ENCODE assay signal across 23 cellular contexts in genomic region chr9:97647996-97648395, GRCh38. TPM values are rescaled to one million over a fixed set of nuclear protein-coding genes. Genes with fewer than 3 reads are reported as not detected.
DNase-seq lines count a peak whose midpoint lies in the region; ATAC-seq, FAIRE-seq and TF ChIP-seq lines count a peak whose summit lies in the region.
"Had no signal": no experiment of that assay in that cellular context is flagged by ENCODE, and none has a peak within 500 bp of the region (broad histone marks: within the 10 kb centered on the region; RNA-seq: fewer than 3 reads in every experiment).

No MANE protein-coding gene starts in this region.

- peaks cover 4% of the 10 kb centered on the region for H3K4me1 Mint-ChIP-seq in activated CD8-positive, alpha-beta T cell treated with anti-CD3 and anti-CD28 coated beads, Interleukin-2, amount 10 ng/mL, durations not matched to agents 7 days and 5 days (ENCODE audit: low read depth)
- peaks cover 4% of the 10 kb centered on the region for H3K4me1 Mint-ChIP-seq in activated CD8-positive, alpha-beta T cell treated with anti-CD3 and anti-CD28 coated beads for 36 hours (ENCODE audit: low read depth)
- H3K4me1 Mint-ChIP-seq: B cell had no signal

- peaks cover 0 to 17% (median 13%) of the 10 kb centered on the region in 4 donors for H3K4me1 ChIP-seq in liver (ENCODE audit: control insufficient read depth in 4 of 4, insufficient read depth in 4 of 4, low read length in 3 of 4)
- no peaks in the 10 kb centered on the region for H3K4me1 ChIP-seq in HepG2 (ENCODE audit: insufficient read depth, low read length)
- peaks cover 0 to 13% (median 2%) of the 10 kb centered on the region in 4 donors for H3K4me1 ChIP-seq in right lobe of liver
- H3K4me1 ChIP-seq: BLaER1 had no signal

- H3K9me3 Mint-ChIP-seq in activated CD8-positive, alpha-beta T cell treated with anti-CD3 and anti-CD28 coated beads, Interleukin-2, amount 10 ng/mL, durations not matched to agents 7 days and 5 days (ENCODE audit: insufficient read depth), result no peaks in the 10 kb centered on the region
- no peaks in the 10 kb centered on the region for H3K9me3 Mint-ChIP-seq in activated CD8-positive, alpha-beta T cell treated with anti-CD3 and anti-CD28 coated beads for 36 hours
- H3K9me3 Mint-ChIP-seq: CD4-positive, CD25-positive, alpha-beta regulatory T cell; CD8-positive, alpha-beta memory T cell; HFFc6 had no signal

- intact Hi-C loops in activated CD8-positive, alpha-beta T cell treated with anti-CD3 and anti-CD28 coated beads for 36 hours (cut with micrococcal nuclease), result no loop called here
- intact Hi-C loops in HepG2 (cut with micrococcal nuclease; ENCODE audit: unreplicated experiment), result no loop called here
- intact Hi-C loops in right lobe of liver (cut with DNase I), result no loop called here

- 50% methylated on average over 5 of the region's 5 CpGs for WGBS in liver
- 95% methylated on average over 5 of the region's 5 CpGs for WGBS in HepG2 (ENCODE audit: low lambda C conversion rate)
- 46% methylated on average over 5 of the region's 5 CpGs for WGBS in right lobe of liver (ENCODE audit: insufficient coverage, low coverage, low lambda C conversion rate, missing lambda C conversion rate)

- no TSS peak for BruUV-seq in HepG2 (replicated peaks; lab: Mats Ljungman, UMichigan)

- no peak for FAIRE-seq in HepG2 (lab: Jason Lieb, UNC)
- FAIRE-seq: GM12878, GM19239 had no signal

- TF ChIP-seq POLR2A in HepG2 (IDR thresholded peaks at IDR 0.05; ENCODE audit: insufficient read depth in 1 of 2, low read depth in 2 of 2, low read length in 2 of 2) (no peak), right lobe of liver (IDR thresholded peaks at IDR 0.05) (no peak)

- no peaks in the 10 kb centered on the region for H4K20me1 ChIP-seq in HepG2 (ENCODE audit: insufficient read depth, low read length)

- H2AFZ ChIP-seq in HepG2 (ENCODE audit: low read length), result no peak overlapping the region

- no peak for ATAC-seq in activated CD8-positive, alpha-beta T cell treated with anti-CD3 and anti-CD28 coated beads, Interleukin-2, amount 10 ng/mL, durations not matched to agents 7 days and 5 days
- no peak for ATAC-seq in activated CD8-positive, alpha-beta T cell treated with anti-CD3 and anti-CD28 coated beads for 36 hours
- ATAC-seq in HepG2 (no peak), right lobe of liver (peak; percentile 74 to 91 (median 81)), HG02610 (IDR thresholded peaks at IDR 0.05; ENCODE audit: unreplicated experiment) (no peak), HG03439 (IDR thresholded peaks at IDR 0.05; ENCODE audit: unreplicated experiment) (no peak), GM21786 (IDR thresholded peaks at IDR 0.05; ENCODE audit: unreplicated experiment) (no peak)
- ATAC-seq: GM12878 had no signal

- in situ Hi-C loops in HepG2 (cut with HindIII; ENCODE audit: extremely low pct_ligation_motif_present, low pct_unique_long_range_greater_than_20kb), result no loop called here

- H3K9me3 ChIP-seq in liver (ENCODE audit: control insufficient read depth in 4 of 4, low read length in 3 of 4), result no peaks in the 10 kb centered on the region
- H3K9me3 ChIP-seq in HepG2 (ENCODE audit: low read length), result no peaks in the 10 kb centered on the region
- no peaks in the 10 kb centered on the region for H3K9me3 ChIP-seq in right lobe of liver
- H3K9me3 ChIP-seq: BLaER1, HAP-1 had no signal

- CTCF ChIA-PET in activated CD8-positive, alpha-beta T cell treated with anti-CD3 and anti-CD28 coated beads, Interleukin-2, amount 10 ng/mL, durations not matched to agents 7 days and 5 days (lab: Charles Lee), result interaction anchor here (1.0 kb wide), 1 partner anchor 8 kb away, joined by 3 read pairs; no protein-coding TSS in a partner anchor
- CTCF ChIA-PET in activated CD8-positive, alpha-beta T cell treated with anti-CD3 and anti-CD28 coated beads for 36 hours (lab: Charles Lee), result interaction anchor here (0.6 to 2.1 kb wide), 3 partner anchors 10 to 1515 kb away, joined by 3 to 6 read pairs (median 3); no protein-coding TSS in a partner anchor
- CTCF ChIA-PET in HepG2 (lab: Yijun Ruan, JAX; ENCODE audit: low intra/inter-chr PET ratio, low total read pairs), result no interaction called here

- H3K4me2 ChIP-seq in HepG2 (ENCODE audit: low read depth, low read length), result no peak overlapping the region
- H3K4me2 ChIP-seq: BLaER1 had no signal

- no peak overlapping the region for H3K4me3 Mint-ChIP-seq in activated CD8-positive, alpha-beta T cell treated with anti-CD3 and anti-CD28 coated beads, Interleukin-2, amount 10 ng/mL, durations not matched to agents 7 days and 5 days
- no peak overlapping the region for H3K4me3 Mint-ChIP-seq in activated CD8-positive, alpha-beta T cell treated with anti-CD3 and anti-CD28 coated beads for 36 hours
- H3K4me3 Mint-ChIP-seq: B cell; CD4-positive, CD25-positive, alpha-beta regulatory T cell; CD8-positive, alpha-beta memory T cell; HFFc6 had no signal

- H3K36me3 ChIP-seq in liver (ENCODE audit: control insufficient read depth in 4 of 4, insufficient read depth in 3 of 4, low read depth in 1 of 4, low read length in 3 of 4) (peaks cover 10 to 36% (median 25%) of the 10 kb centered on the region in 4 donors), HepG2 (replicated peaks in 1 of 2; ENCODE audit: control insufficient read depth in 1 of 2, insufficient read depth in 2 of 2, low read length in 2 of 2) (peaks cover 8 to 78% of the 10 kb centered on the region in 2 experiments), right lobe of liver (peaks cover 0 to 32% (median 6%) of the 10 kb centered on the region in 4 donors)

- peaks cover 43% of the 10 kb centered on the region for H3K36me3 Mint-ChIP-seq in activated CD8-positive, alpha-beta T cell treated with anti-CD3 and anti-CD28 coated beads, Interleukin-2, amount 10 ng/mL, durations not matched to agents 7 days and 5 days (ENCODE audit: low read depth)
- peaks cover 41% of the 10 kb centered on the region for H3K36me3 Mint-ChIP-seq in activated CD8-positive, alpha-beta T cell treated with anti-CD3 and anti-CD28 coated beads for 36 hours (ENCODE audit: low read depth)

- H3K4me3 ChIP-seq in liver (ENCODE audit: low read depth in 1 of 3, low read length in 3 of 3) (no peak overlapping the region), HepG2 (replicated peaks in 1 of 3; ENCODE audit: insufficient read depth in 1 of 3, low read depth in 2 of 3, low read length in 3 of 3) (no peak overlapping the region), right lobe of liver (no peak overlapping the region)
- H3K4me3 ChIP-seq: BLaER1, GM12878, HAP-1 had no signal

- TF ChIP-seq EP300 in HepG2 (IDR thresholded peaks at IDR 0.05; ENCODE audit: low read depth in 2 of 2, low read length in 2 of 2), result no peak
- TF ChIP-seq EP300 in HepG2 (CRISPR knock-in tag; IDR thresholded peaks at IDR 0.05; ENCODE audit: borderline replicate concordance), result no peak

- TF ChIP-seq CTCF in activated CD8-positive, alpha-beta T cell treated with anti-CD3 and anti-CD28 coated beads for 36 hours (IDR thresholded peaks at IDR 0.05), result no peak
- no peak for TF ChIP-seq CTCF in liver (IDR thresholded peaks at IDR 0.05; ENCODE audit: low read depth, low read length, missing input control)
- TF ChIP-seq CTCF in HepG2 (CRISPR knock-in tag; IDR thresholded peaks at IDR 0.05), result no peak
- TF ChIP-seq CTCF in right lobe of liver (IDR thresholded peaks at IDR 0.05), result no peak

- POLR2A ChIA-PET in activated CD8-positive, alpha-beta T cell treated with anti-CD3 and anti-CD28 coated beads, Interleukin-2, amount 10 ng/mL, durations not matched to agents 7 days and 5 days (lab: Charles Lee), result no interaction called here
- POLR2A ChIA-PET in activated CD8-positive, alpha-beta T cell treated with anti-CD3 and anti-CD28 coated beads for 36 hours (lab: Charles Lee), result interaction anchor here (1.0 to 1.4 kb wide), 2 partner anchors 15 to 28 kb away, joined by 3 to 6 read pairs; partner anchors contain the start of genes NCBP1 and TSTD2
- POLR2A ChIA-PET in HepG2 (lab: Yijun Ruan, JAX), result no interaction called here

- no peaks in the 10 kb centered on the region for H3K27me3 ChIP-seq in liver (ENCODE audit: control insufficient read depth in 4 of 4, insufficient read depth in 4 of 4, low read length in 3 of 4)
- no peaks in the 10 kb centered on the region for H3K27me3 ChIP-seq in HepG2 (ENCODE audit: control insufficient read depth in 1 of 2, insufficient read depth in 2 of 2, low read length in 2 of 2)
- H3K27me3 ChIP-seq in right lobe of liver, result no peaks in the 10 kb centered on the region
- H3K27me3 ChIP-seq: BLaER1 had no signal

- H3K27ac Mint-ChIP-seq in activated CD8-positive, alpha-beta T cell treated with anti-CD3 and anti-CD28 coated beads, Interleukin-2, amount 10 ng/mL, durations not matched to agents 7 days and 5 days, result peak overlapping the region; percentile 0
- no peak overlapping the region for H3K27ac Mint-ChIP-seq in activated CD8-positive, alpha-beta T cell treated with anti-CD3 and anti-CD28 coated beads for 36 hours
- H3K27ac Mint-ChIP-seq: B cell, HFFc6 had no signal

- H3K27me3 Mint-ChIP-seq in activated CD8-positive, alpha-beta T cell treated with anti-CD3 and anti-CD28 coated beads, Interleukin-2, amount 10 ng/mL, durations not matched to agents 7 days and 5 days (ENCODE audit: low read depth), result no peaks in the 10 kb centered on the region
- no peaks in the 10 kb centered on the region for H3K27me3 Mint-ChIP-seq in activated CD8-positive, alpha-beta T cell treated with anti-CD3 and anti-CD28 coated beads for 36 hours
- H3K27me3 Mint-ChIP-seq: B cell; CD4-positive, CD25-positive, alpha-beta regulatory T cell; CD8-positive, alpha-beta memory T cell had no signal

- H3K27ac ChIP-seq in liver (ENCODE audit: low read depth in 1 of 2, low read length in 2 of 2) (no peak overlapping the region), HepG2 (ENCODE audit: extremely low read length, insufficient read depth, low read length) (no peak overlapping the region), right lobe of liver (no peak overlapping the region)
- H3K27ac ChIP-seq: 22Rv1, BLaER1, C4-2B had no signal

- no peak for DNase-seq in activated CD8-positive, alpha-beta T cell treated with anti-CD3 and anti-CD28 coated beads, Interleukin-2, amount 10 ng/mL, durations not matched to agents 7 days and 5 days
- no peak for DNase-seq in activated CD8-positive, alpha-beta T cell treated with anti-CD3 and anti-CD28 coated beads for 36 hours
- DNase-seq in HepG2 (ENCODE audit: low spot score), result no peak
- DNase-seq in right lobe of liver, result no peak
- DNase-seq: CD4-positive, CD25-positive, alpha-beta regulatory T cell; CD8-positive, alpha-beta memory T cell; DMS 273 treated with DMSO at 0.1 percent for 48 hours; DMS79; EL; GDM1; GOT3; HFFc6 had no signal

- peaks cover 4% of the 10 kb centered on the region for H3K79me2 ChIP-seq in HepG2 (ENCODE audit: insufficient read depth, low read length)

- no peak for TF ChIP-seq RAD21 in liver (IDR thresholded peaks at IDR 0.05)
- TF ChIP-seq RAD21 in HepG2 (CRISPR knock-in tag; IDR thresholded peaks at IDR 0.05), result no peak

- H3K9ac ChIP-seq in liver (ENCODE audit: low read depth in 1 of 2, low read length in 2 of 2) (no peak overlapping the region), HepG2 (ENCODE audit: insufficient read depth, low read depth, low read length) (no peak overlapping the region)
- H3K9ac ChIP-seq: BLaER1 had no signal

RNA-seq across cellular contexts. Expression of gene NCBP1, which starts 14.4 kb away (rescaled TPM):
- total RNA-seq in activated CD8-positive, alpha-beta T cell treated with anti-CD3 and anti-CD28 coated beads, Interleukin-2, amount 10 ng/mL, durations not matched to agents 7 days and 5 days, result 10 to 100 TPM; 45.1 to 45.9 TPM
- 10 to 100 TPM; 37.6 to 41.7 TPM for total RNA-seq in activated CD8-positive, alpha-beta T cell treated with anti-CD3 and anti-CD28 coated beads for 36 hours
- total RNA-seq in liver (10 to 100 TPM; 16.4 to 16.6 TPM), HepG2 (2016; rRNA removed; fragmentation: Illumina TruSeq; extraction: Trizol) (40.2 and 46.5 TPM in 2 replicates), right lobe of liver (10 to 100 TPM; 10.9 to 15.3 (median 12.5) TPM)
- polyA plus RNA-seq in liver (1 to 10 TPM; 6.6 to 8.5 TPM), HepG2 (2011; rRNA removed) (12.4 and 13.3 TPM in 2 replicates)
- 6.3 and 9.7 TPM in 2 replicates for total RNA-seq in HepG2 (2016; cell fraction: cytosol; rRNA removed; fragmentation: Illumina TruSeq; extraction: Trizol; ENCODE audit: low read depth)
- total RNA-seq in HepG2 (2016; cell fraction: insoluble cytoplasmic fraction; rRNA removed; fragmentation: Illumina TruSeq; extraction: Trizol), result 41.4 and 48.1 TPM in 2 replicates
- total RNA-seq in HepG2 (2016; cell fraction: membrane; rRNA removed; fragmentation: Illumina TruSeq; extraction: Trizol), result 11.1 and 11.8 TPM in 2 replicates
- total RNA-seq in HepG2 (2016; cell fraction: nucleus; rRNA removed; fragmentation: Illumina TruSeq; extraction: Trizol), result 42.6 and 52.6 TPM in 2 replicates
- 5.2 and 6.8 TPM in 2 replicates for polyA plus RNA-seq in HepG2 (2011; cell fraction: cytosol; rRNA removed)
- 15.4 and 22.1 TPM in 2 replicates for polyA plus RNA-seq in HepG2 (2011; cell fraction: nucleus; rRNA removed)
- polyA plus RNA-seq in HepG2 (2012), result 15.3 and 22.1 TPM in 2 replicates
- 2.3 and 2.6 TPM in 2 replicates for polyA plus RNA-seq in HepG2 (2016; cell fraction: cytosol; fragmentation: Illumina TruSeq; extraction: Trizol; ENCODE audit: low read depth)
- polyA plus RNA-seq in HepG2 (2016; cell fraction: insoluble cytoplasmic fraction; fragmentation: Illumina TruSeq; extraction: Trizol; ENCODE audit: low read depth), result 35.0 and 36.2 TPM in 2 replicates
- polyA plus RNA-seq in HepG2 (2016; cell fraction: membrane; fragmentation: Illumina TruSeq; extraction: Trizol; ENCODE audit: low read depth), result 3.4 and 6.0 TPM in 2 replicates
- polyA plus RNA-seq in HepG2 (2016; cell fraction: nucleus; fragmentation: Illumina TruSeq; extraction: Trizol; ENCODE audit: insufficient read depth, low read depth), result 46.0 and 62.4 TPM in 2 replicates
- polyA minus RNA-seq in HepG2 (2011; rRNA and poly(A)+ RNA removed; ENCODE audit: low replicate concordance), result 15.9 and 28.1 TPM in 2 replicates
- 8.4 and 10.3 TPM in 2 replicates for polyA minus RNA-seq in HepG2 (2011; cell fraction: cytosol; rRNA and poly(A)+ RNA removed)
- 51.0 and 59.1 TPM in 2 replicates for polyA minus RNA-seq in HepG2 (2011; cell fraction: nucleus; rRNA and poly(A)+ RNA removed)

RNA-seq across cellular contexts. Expression of gene TSTD2, which starts 14.8 kb away (rescaled TPM):
- total RNA-seq in activated CD8-positive, alpha-beta T cell treated with anti-CD3 and anti-CD28 coated beads, Interleukin-2, amount 10 ng/mL, durations not matched to agents 7 days and 5 days, result 10 to 100 TPM; 13.0 to 15.6 TPM
- 10 to 100 TPM; 15.2 to 15.3 TPM for total RNA-seq in activated CD8-positive, alpha-beta T cell treated with anti-CD3 and anti-CD28 coated beads for 36 hours
- total RNA-seq in liver, result 10 to 100 TPM in 1 of 2 donors, 1 to 10 TPM in 1; 8.8 to 13.8 TPM
- 1 to 10 TPM; 4.6 to 5.4 TPM for polyA plus RNA-seq in liver
- 16.0 and 17.0 TPM in 2 replicates for total RNA-seq in HepG2 (2016; rRNA removed; fragmentation: Illumina TruSeq; extraction: Trizol)
- 2.0 and 2.6 TPM in 2 replicates for total RNA-seq in HepG2 (2016; cell fraction: cytosol; rRNA removed; fragmentation: Illumina TruSeq; extraction: Trizol; ENCODE audit: low read depth)
- total RNA-seq in HepG2 (2016; cell fraction: insoluble cytoplasmic fraction; rRNA removed; fragmentation: Illumina TruSeq; extraction: Trizol), result 15.0 and 16.1 TPM in 2 replicates
- total RNA-seq in HepG2 (2016; cell fraction: membrane; rRNA removed; fragmentation: Illumina TruSeq; extraction: Trizol), result 6.6 and 7.8 TPM in 2 replicates
- total RNA-seq in HepG2 (2016; cell fraction: nucleus; rRNA removed; fragmentation: Illumina TruSeq; extraction: Trizol), result 23.1 and 25.4 TPM in 2 replicates
- 23.1 and 26.5 TPM in 2 replicates for polyA plus RNA-seq in HepG2 (2011; rRNA removed)
- polyA plus RNA-seq in HepG2 (2011; cell fraction: cytosol; rRNA removed), result 11.0 and 13.8 TPM in 2 replicates
- 39.2 and 49.7 TPM in 2 replicates for polyA plus RNA-seq in HepG2 (2011; cell fraction: nucleus; rRNA removed)
- polyA plus RNA-seq in HepG2 (2012), result 16.2 and 19.0 TPM in 2 replicates
- 1.2 TPM in 2 replicates for polyA plus RNA-seq in HepG2 (2016; cell fraction: cytosol; fragmentation: Illumina TruSeq; extraction: Trizol; ENCODE audit: low read depth)
- 13.7 and 13.9 TPM in 2 replicates for polyA plus RNA-seq in HepG2 (2016; cell fraction: insoluble cytoplasmic fraction; fragmentation: Illumina TruSeq; extraction: Trizol; ENCODE audit: low read depth)
- 3.1 and 3.8 TPM in 2 replicates for polyA plus RNA-seq in HepG2 (2016; cell fraction: membrane; fragmentation: Illumina TruSeq; extraction: Trizol; ENCODE audit: low read depth)
- polyA plus RNA-seq in HepG2 (2016; cell fraction: nucleus; fragmentation: Illumina TruSeq; extraction: Trizol; ENCODE audit: insufficient read depth, low read depth), result 36.4 and 38.7 TPM in 2 replicates
- 24.8 and 29.2 TPM in 2 replicates for polyA minus RNA-seq in HepG2 (2011; rRNA and poly(A)+ RNA removed; ENCODE audit: low replicate concordance)
- 16.7 and 21.4 TPM in 2 replicates for polyA minus RNA-seq in HepG2 (2011; cell fraction: cytosol; rRNA and poly(A)+ RNA removed)
- 49.7 and 59.2 TPM in 2 replicates for polyA minus RNA-seq in HepG2 (2011; cell fraction: nucleus; rRNA and poly(A)+ RNA removed)
- 10 to 100 TPM in 1 of 6 experiments, 1 to 10 TPM in 5; 7.9 to 10.2 (median 9.0) TPM for total RNA-seq in right lobe of liver

RNA-seq across cellular contexts. Expression of gene XPA, which starts 49.1 kb away (rescaled TPM):
- total RNA-seq in activated CD8-positive, alpha-beta T cell treated with anti-CD3 and anti-CD28 coated beads, Interleukin-2, amount 10 ng/mL, durations not matched to agents 7 days and 5 days, result 10 to 100 TPM; 10.2 TPM
- total RNA-seq in activated CD8-positive, alpha-beta T cell treated with anti-CD3 and anti-CD28 coated beads for 36 hours, result 10 to 100 TPM in 1 of 2 experiments, 1 to 10 TPM in 1; 9.8 to 10.9 TPM
- total RNA-seq in liver (1 to 10 TPM; 6.7 to 6.9 TPM), HepG2 (2016; rRNA removed; fragmentation: Illumina TruSeq; extraction: Trizol) (12.5 and 15.2 TPM in 2 replicates), right lobe of liver (1 to 10 TPM; 4.4 to 9.0 (median 6.7) TPM)
- polyA plus RNA-seq in liver (10 to 100 TPM in 1 of 2 donors, 1 to 10 TPM in 1; 6.6 to 19.6 TPM), HepG2 (2011; rRNA removed) (2.3 and 2.5 TPM in 2 replicates)
- total RNA-seq in HepG2 (2016; cell fraction: cytosol; rRNA removed; fragmentation: Illumina TruSeq; extraction: Trizol; ENCODE audit: low read depth), result 6.3 TPM in 2 replicates
- 12.1 and 13.9 TPM in 2 replicates for total RNA-seq in HepG2 (2016; cell fraction: insoluble cytoplasmic fraction; rRNA removed; fragmentation: Illumina TruSeq; extraction: Trizol)
- total RNA-seq in HepG2 (2016; cell fraction: membrane; rRNA removed; fragmentation: Illumina TruSeq; extraction: Trizol), result 6.6 and 7.3 TPM in 2 replicates
- total RNA-seq in HepG2 (2016; cell fraction: nucleus; rRNA removed; fragmentation: Illumina TruSeq; extraction: Trizol), result 14.5 and 16.6 TPM in 2 replicates
- polyA plus RNA-seq in HepG2 (2011; cell fraction: cytosol; rRNA removed), result 1.2 and 1.4 TPM in 2 replicates
- polyA plus RNA-seq in HepG2 (2011; cell fraction: nucleus; rRNA removed), result 1.9 and 3.0 TPM in 2 replicates
- 8.1 and 11.3 TPM in 2 replicates for polyA plus RNA-seq in HepG2 (2012)
- polyA plus RNA-seq in HepG2 (2016; cell fraction: cytosol; fragmentation: Illumina TruSeq; extraction: Trizol; ENCODE audit: low read depth), result 5.1 and 5.4 TPM in 2 replicates
- polyA plus RNA-seq in HepG2 (2016; cell fraction: insoluble cytoplasmic fraction; fragmentation: Illumina TruSeq; extraction: Trizol; ENCODE audit: low read depth), result 14.8 and 17.1 TPM in 2 replicates
- 5.3 and 5.8 TPM in 2 replicates for polyA plus RNA-seq in HepG2 (2016; cell fraction: membrane; fragmentation: Illumina TruSeq; extraction: Trizol; ENCODE audit: low read depth)
- polyA plus RNA-seq in HepG2 (2016; cell fraction: nucleus; fragmentation: Illumina TruSeq; extraction: Trizol; ENCODE audit: insufficient read depth, low read depth), result 16.5 and 19.7 TPM in 2 replicates
- 0.77 and 1.4 TPM in 2 replicates for polyA minus RNA-seq in HepG2 (2011; rRNA and poly(A)+ RNA removed; ENCODE audit: low replicate concordance)
- polyA minus RNA-seq in HepG2 (2011; cell fraction: cytosol; rRNA and poly(A)+ RNA removed), result 1.3 and 3.5 TPM in 2 replicates
- polyA minus RNA-seq in HepG2 (2011; cell fraction: nucleus; rRNA and poly(A)+ RNA removed), result 16.7 and 17.8 TPM in 2 replicates

Comparison
In these comparisons a context has a peak if more than half of its experiments do, and no peak if none do; other contexts are left out.
1. ATAC-seq: peak in right lobe of liver (4 of 4); none in activated CD8-positive, alpha-beta T cell treated with anti-CD3 and anti-CD28 coated beads, Interleukin-2, amount 10 ng/mL, durations not matched to agents 7 days and 5 days (single experiment), activated CD8-positive, alpha-beta T cell treated with anti-CD3 and anti-CD28 coated beads for 36 hours (single experiment), HepG2 (single experiment), HG02610 (single experiment), HG03439 (single experiment) and GM21786 (single experiment).